In the genomic region with DNA sequence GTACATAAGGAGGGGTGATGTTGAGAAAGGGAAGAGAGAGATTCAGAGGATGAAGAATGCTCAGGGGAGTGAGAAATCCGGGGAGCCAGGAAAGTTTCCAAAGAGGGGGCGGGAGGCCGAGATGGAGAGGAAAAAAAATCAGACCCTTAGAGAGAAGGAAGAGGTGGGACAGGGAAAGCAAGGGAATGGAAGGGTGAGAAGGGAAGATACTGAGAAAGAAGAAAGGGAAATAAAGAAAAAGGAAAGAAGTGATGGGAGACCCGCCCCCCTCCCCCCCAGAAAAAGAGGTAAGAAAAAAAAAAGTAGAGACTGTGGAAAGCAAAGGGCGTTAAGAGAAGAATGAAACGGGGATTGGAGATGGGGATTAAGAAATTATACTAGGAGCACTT, we compare ENCODE assay signal across 1 cellular context.
TF ChIP-seq lines count a peak whose summit lies in the region.

No MANE protein-coding gene starts in this region.

TF ChIP-seq in HEK293, 187 proteins besides CTCF, POLR2A, EP300 and RAD21 (continued from another document):
- TF ChIP-seq, protein P1, sequence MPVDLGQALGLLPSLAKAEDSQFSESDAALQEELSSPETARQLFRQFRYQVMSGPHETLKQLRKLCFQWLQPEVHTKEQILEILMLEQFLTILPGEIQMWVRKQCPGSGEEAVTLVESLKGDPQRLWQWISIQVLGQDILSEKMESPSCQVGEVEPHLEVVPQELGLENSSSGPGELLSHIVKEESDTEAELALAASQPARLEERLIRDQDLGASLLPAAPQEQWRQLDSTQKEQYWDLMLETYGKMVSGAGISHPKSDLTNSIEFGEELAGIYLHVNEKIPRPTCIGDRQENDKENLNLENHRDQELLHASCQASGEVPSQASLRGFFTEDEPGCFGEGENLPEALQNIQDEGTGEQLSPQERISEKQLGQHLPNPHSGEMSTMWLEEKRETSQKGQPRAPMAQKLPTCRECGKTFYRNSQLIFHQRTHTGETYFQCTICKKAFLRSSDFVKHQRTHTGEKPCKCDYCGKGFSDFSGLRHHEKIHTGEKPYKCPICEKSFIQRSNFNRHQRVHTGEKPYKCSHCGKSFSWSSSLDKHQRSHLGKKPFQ (tag by site-specific recombination; IDR thresholded peaks at IDR 0.05) = no peak
- no peak for TF ChIP-seq ZNF610 (tag by site-specific recombination; IDR thresholded peaks at IDR 0.05; ENCODE audit: borderline replicate concordance)
- TF ChIP-seq ZNF366 (tag by site-specific recombination; conservative IDR thresholded peaks at IDR 0.05) = no peak
- no peak for TF ChIP-seq ELK4 (IDR thresholded peaks at IDR 0.05; ENCODE audit: borderline replicate concordance, low read depth, low read length)
- TF ChIP-seq ZNF202 (tag by site-specific recombination; IDR thresholded peaks at IDR 0.05; ENCODE audit: borderline replicate concordance) = no peak
- TF ChIP-seq SP3 (tag by site-specific recombination; IDR thresholded peaks at IDR 0.05) = no peak
- no peak for TF ChIP-seq SCRT1 (tag by site-specific recombination; IDR thresholded peaks at IDR 0.05; ENCODE audit: borderline replicate concordance)
- TF ChIP-seq SETDB1 (IDR thresholded peaks at IDR 0.05; ENCODE audit: insufficient read length, low read length) = no peak
- TF ChIP-seq, protein P2, sequence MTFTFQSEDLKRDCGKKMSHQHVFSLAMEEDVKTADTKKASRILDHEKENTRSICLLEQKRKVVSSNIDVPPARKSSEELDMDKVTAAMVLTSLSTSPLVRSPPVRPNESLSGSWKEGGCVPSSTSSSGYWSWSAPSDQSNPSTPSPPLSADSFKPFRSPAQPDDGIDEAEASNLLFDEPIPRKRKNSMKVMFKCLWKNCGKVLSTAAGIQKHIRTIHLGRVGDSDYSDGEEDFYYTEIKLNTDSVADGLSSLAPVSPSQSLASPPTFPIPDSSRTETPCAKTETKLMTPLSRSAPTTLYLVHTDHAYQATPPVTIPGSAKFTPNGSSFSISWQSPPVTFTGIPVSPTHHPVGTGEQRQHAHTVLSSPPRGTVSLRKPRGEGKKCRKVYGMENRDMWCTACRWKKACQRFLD (tag by site-specific recombination; IDR thresholded peaks at IDR 0.05) = no peak
